27 cellular contexts compared by ENCODE assay signal in genomic region chr5:57267796-57268195, GRCh38.
"Had no signal": no experiment of that assay in that cellular context is flagged by ENCODE, and none has a peak within 500 bp of the region (broad histone marks: within the 10 kb centered on the region; RNA-seq: fewer than 3 reads in every experiment).

No MANE protein-coding gene starts in this region.

- H3K27me3 ChIP-seq: colonic mucosa, gastrocnemius medialis, heart left ventricle, hepatocyte, left lung, neural progenitor cell, sigmoid colon, stomach, thyroid gland, vagina had no signal

- H2AFZ ChIP-seq: hepatocyte, neural progenitor cell had no signal

- H3K4me3 ChIP-seq: colonic mucosa, gastrocnemius medialis, heart left ventricle, hepatocyte, left lung, neural progenitor cell, psoas muscle, sigmoid colon, stomach, thyroid gland, vagina had no signal

- H3K4me2 ChIP-seq: hepatocyte, neural progenitor cell had no signal

- H3K36me3 ChIP-seq: colonic mucosa had no signal

- H3K4me1 ChIP-seq: colonic mucosa, gastrocnemius medialis, left lung, psoas muscle, thyroid gland, vagina had no signal

- H3K9me3 ChIP-seq: colonic mucosa, gastrocnemius medialis, heart left ventricle, left lung, psoas muscle, sigmoid colon, stomach, thyroid gland, vagina had no signal

- DNase-seq: colonic mucosa; effector CD8-positive, alpha-beta T cell; endodermal cell; foreskin fibroblast; gastrocnemius medialis; heart left ventricle; kidney; left cardiac atrium; left lung; mammary epithelial cell; mesendoderm; midbrain; naive thymus-derived CD4-positive, alpha-beta T cell; posterior cingulate gyrus; psoas muscle; right cardiac atrium; sigmoid colon; stimulated activated CD4-positive, alpha-beta T cell treated with anti-CD3 and anti-CD28 coated beads, Interleukin-2, amount 100 ng/mL, for 24 hours; stimulated activated CD4-positive, alpha-beta T cell treated with anti-CD3 and anti-CD28 coated beads, Interleukin-4, amount 100 ng/mL, for 24 hours; stimulated activated naive CD4-positive, alpha-beta T cell treated with Interleukin-2 at 50 U/mL for 16 hours; stomach; thyroid gland; trophoblast cell had no signal

- H3K79me2 ChIP-seq: hepatocyte had no signal

- H3K27ac ChIP-seq: colonic mucosa, epithelial cell of prostate, gastrocnemius medialis, heart left ventricle, hepatocyte, left lung, neural progenitor cell, psoas muscle, sigmoid colon, stomach, thyroid gland, vagina had no signal
